Comparison of ENCODE assay signal across 9 cellular contexts in the genomic region with DNA sequence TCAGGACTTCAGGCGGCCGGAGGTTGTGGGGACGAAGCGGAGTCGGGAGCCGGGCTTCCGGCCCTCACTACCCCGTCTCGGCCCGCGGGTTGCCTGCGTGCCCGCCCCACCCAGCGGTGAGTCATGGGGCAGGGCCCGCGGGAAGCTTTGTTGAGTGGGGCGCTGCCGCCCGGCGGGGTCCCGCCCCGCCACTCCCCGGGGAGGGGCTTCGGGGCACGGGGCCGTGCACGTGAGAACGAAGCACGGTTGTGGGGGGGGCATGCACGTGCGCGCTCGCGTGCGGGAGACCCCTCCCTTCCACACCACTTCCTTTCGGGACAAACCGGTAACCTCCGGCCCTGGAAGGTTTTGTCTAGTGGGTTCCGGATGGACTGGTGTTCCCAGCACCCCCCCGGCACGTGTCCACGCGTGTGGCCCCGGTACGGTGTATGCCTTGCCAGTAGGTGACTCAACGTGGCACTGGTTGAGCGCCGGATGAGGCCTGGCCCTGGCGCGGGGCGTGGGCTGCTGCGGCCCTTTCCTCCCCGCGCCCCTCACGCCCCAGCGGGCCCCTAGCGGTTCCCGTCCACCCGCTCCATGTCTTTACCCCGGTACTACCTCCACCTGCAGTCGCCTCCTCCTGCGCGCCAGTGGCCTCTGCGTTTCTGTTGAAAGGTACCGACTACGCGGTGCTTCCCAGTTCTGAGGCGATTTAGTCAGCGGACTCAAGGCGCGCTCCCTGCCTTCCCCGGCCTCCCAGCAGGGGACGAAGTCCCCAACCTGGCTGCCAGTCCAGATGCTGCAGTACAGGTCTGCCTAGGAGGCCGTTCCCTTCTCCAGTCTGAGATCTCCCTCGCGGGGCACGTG. TPM values are rescaled to one million over a fixed set of nuclear protein-coding genes. Genes with fewer than 3 reads are reported as not detected.
DNase-seq lines count a peak whose midpoint lies in the region; ATAC-seq and TF ChIP-seq lines count a peak whose summit lies in the region.
"Had no signal": no experiment of that assay in that cellular context is flagged by ENCODE, and none has a peak within 500 bp of the region (broad histone marks: within the 10 kb centered on the region; RNA-seq: fewer than 3 reads in every experiment).

No MANE protein-coding gene starts in this region.

- peaks cover 4% of the 10 kb centered on the region for H3K27me3 Mint-ChIP-seq in activated B cell treated with CpG ODN at 0.5 μM for 24 hours

- CTCF ChIA-PET in activated B cell treated with CpG ODN at 0.5 μM for 24 hours (lab: Charles Lee), result interaction anchor here (1.0 kb wide), 1 partner anchor 32 kb away, joined by 3 read pairs; no protein-coding TSS in a partner anchor

- TF ChIP-seq EP300 in Ishikawa (IDR thresholded peaks at IDR 0.05; ENCODE audit: borderline replicate concordance), result peak; percentile 60; the same call in 1 of the 2 replicates

- ATAC-seq in GM21529 (IDR thresholded peaks at IDR 0.05; ENCODE audit: unreplicated experiment), result peak; percentile 76
- peak; percentile 88 for ATAC-seq in activated B cell treated with CpG ODN at 0.5 μM for 24 hours (ENCODE audit: low read depth)

- H3K27me3 ChIP-seq in kidney epithelial cell (ENCODE audit: control insufficient read depth, insufficient read depth, low read length), result peaks cover 9% of the 10 kb centered on the region

- H3K27ac ChIP-seq in caudate nucleus (ENCODE audit: low read depth, low read length), result peak overlapping the region; percentile 81

- H3K27ac Mint-ChIP-seq in activated B cell treated with CpG ODN at 0.5 μM for 24 hours, result peak overlapping the region; percentile 86

- no peaks in the 10 kb centered on the region for H3K36me3 Mint-ChIP-seq in activated B cell treated with CpG ODN at 0.5 μM for 24 hours (ENCODE audit: low read depth)

- no peak for TF ChIP-seq CTCF in activated B cell treated with CpG ODN at 0.5 μM for 24 hours (IDR thresholded peaks at IDR 0.05)
- peak; percentile 17 for TF ChIP-seq CTCF in kidney epithelial cell (IDR thresholded peaks at IDR 0.05; ENCODE audit: insufficient read depth, low read length, poor library complexity, severe bottlenecking)

- POLR2A ChIA-PET in activated B cell treated with CpG ODN at 0.5 μM for 24 hours (lab: Charles Lee), result interaction anchor here (0.6 to 1.2 kb wide), 9 partner anchors 32 to 1551 kb away, joined by 3 to 23 read pairs (median 3); a partner anchor contains a TSS

- no peak for TF ChIP-seq RAD21 in Ishikawa (IDR thresholded peaks at IDR 0.05; ENCODE audit: low read depth)

- no peaks in the 10 kb centered on the region for H3K36me3 ChIP-seq in kidney epithelial cell (ENCODE audit: control insufficient read depth, insufficient read depth, low read length)

- peaks cover 27% of the 10 kb centered on the region for H3K4me1 Mint-ChIP-seq in activated B cell treated with CpG ODN at 0.5 μM for 24 hours

- H3K9me3 Mint-ChIP-seq in activated B cell treated with CpG ODN at 0.5 μM for 24 hours, result no peaks in the 10 kb centered on the region

- H3K4me3 ChIP-seq in kidney epithelial cell (ENCODE audit: low read depth, low read length), result peak overlapping the region; percentile 49

- in situ Hi-C loops in KBM-7 (cut with MboI; ENCODE audit: low pct_unique_long_range_greater_than_20kb, low sequenced_read_pairs), result no loop called here

- peak; percentile 91 for DNase-seq in EL
- DNase-seq in activated B cell treated with CpG ODN at 0.5 μM for 24 hours, result peak; percentile 91
- DNase-seq in caudate nucleus (lab: John Stamatoyannopoulos, UW), result peak in 21 of 61 donors; percentile 23 to 89 (median 55)
- peak; percentile 35 for DNase-seq in kidney epithelial cell (ENCODE audit: low read depth)
- peak; percentile 83 to 87 for DNase-seq in stimulated activated CD4-positive, alpha-beta T cell treated with anti-CD3 and anti-CD28 coated beads, Interleukin-1b, Interleukin-23, amount 100 ng/mL, for 4 hours (ENCODE audit: low read depth in 2 of 2)
- DNase-seq in KBM-7, result no peak

- intact Hi-C loops in activated B cell treated with CpG ODN at 0.5 μM for 24 hours (cut with micrococcal nuclease), result loop anchor here (1.0 to 5.0 kb wide), 5 partner anchors 124 to 1416 kb away; a partner anchor contains a TSS

- H3K4me3 Mint-ChIP-seq in activated B cell treated with CpG ODN at 0.5 μM for 24 hours, result peak overlapping the region; percentile 87

TF ChIP-seq in Ishikawa, 13 proteins besides CTCF, POLR2A, EP300 and RAD21:
- TF ChIP-seq TEAD4 (IDR thresholded peaks at IDR 0.05) (peak; percentile 52; the same call in 1 of the 2 replicates), NFIC (IDR thresholded peaks at IDR 0.05) (no peak), CREB1 (IDR thresholded peaks at IDR 0.05; ENCODE audit: low read depth) (no peak), TAF1 (IDR thresholded peaks at IDR 0.05; ENCODE audit: low read depth) (peak; percentile 82), ZBTB7A (IDR thresholded peaks at IDR 0.05; ENCODE audit: low read depth) (peak; percentile 97), EGR1 (IDR thresholded peaks at IDR 0.05) (0 out of 2 replicates have a peak, but pooled peaks have one; percentile 9), FOXM1 (IDR thresholded peaks at IDR 0.05; ENCODE audit: borderline replicate concordance, low read depth) (peak; percentile 63), TCF12 (IDR thresholded peaks at IDR 0.05; ENCODE audit: low read depth) (peak; percentile 75), CEBPB (IDR thresholded peaks at IDR 0.05) (no peak), YY1 (IDR thresholded peaks at IDR 0.05; ENCODE audit: low read depth) (peak; percentile 11; the same call in 1 of the 2 replicates)
- TF ChIP-seq, protein P1, sequence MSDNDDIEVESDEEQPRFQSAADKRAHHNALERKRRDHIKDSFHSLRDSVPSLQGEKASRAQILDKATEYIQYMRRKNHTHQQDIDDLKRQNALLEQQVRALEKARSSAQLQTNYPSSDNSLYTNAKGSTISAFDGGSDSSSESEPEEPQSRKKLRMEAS (IDR thresholded peaks at IDR 0.05), result peak; percentile 99
- TF ChIP-seq, protein P2, sequence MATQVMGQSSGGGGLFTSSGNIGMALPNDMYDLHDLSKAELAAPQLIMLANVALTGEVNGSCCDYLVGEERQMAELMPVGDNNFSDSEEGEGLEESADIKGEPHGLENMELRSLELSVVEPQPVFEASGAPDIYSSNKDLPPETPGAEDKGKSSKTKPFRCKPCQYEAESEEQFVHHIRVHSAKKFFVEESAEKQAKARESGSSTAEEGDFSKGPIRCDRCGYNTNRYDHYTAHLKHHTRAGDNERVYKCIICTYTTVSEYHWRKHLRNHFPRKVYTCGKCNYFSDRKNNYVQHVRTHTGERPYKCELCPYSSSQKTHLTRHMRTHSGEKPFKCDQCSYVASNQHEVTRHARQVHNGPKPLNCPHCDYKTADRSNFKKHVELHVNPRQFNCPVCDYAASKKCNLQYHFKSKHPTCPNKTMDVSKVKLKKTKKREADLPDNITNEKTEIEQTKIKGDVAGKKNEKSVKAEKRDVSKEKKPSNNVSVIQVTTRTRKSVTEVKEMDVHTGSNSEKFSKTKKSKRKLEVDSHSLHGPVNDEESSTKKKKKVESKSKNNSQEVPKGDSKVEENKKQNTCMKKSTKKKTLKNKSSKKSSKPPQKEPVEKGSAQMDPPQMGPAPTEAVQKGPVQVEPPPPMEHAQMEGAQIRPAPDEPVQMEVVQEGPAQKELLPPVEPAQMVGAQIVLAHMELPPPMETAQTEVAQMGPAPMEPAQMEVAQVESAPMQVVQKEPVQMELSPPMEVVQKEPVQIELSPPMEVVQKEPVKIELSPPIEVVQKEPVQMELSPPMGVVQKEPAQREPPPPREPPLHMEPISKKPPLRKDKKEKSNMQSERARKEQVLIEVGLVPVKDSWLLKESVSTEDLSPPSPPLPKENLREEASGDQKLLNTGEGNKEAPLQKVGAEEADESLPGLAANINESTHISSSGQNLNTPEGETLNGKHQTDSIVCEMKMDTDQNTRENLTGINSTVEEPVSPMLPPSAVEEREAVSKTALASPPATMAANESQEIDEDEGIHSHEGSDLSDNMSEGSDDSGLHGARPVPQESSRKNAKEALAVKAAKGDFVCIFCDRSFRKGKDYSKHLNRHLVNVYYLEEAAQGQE (IDR thresholded peaks at IDR 0.05; ENCODE audit: low read depth), result no peak
- TF ChIP-seq, protein P3, sequence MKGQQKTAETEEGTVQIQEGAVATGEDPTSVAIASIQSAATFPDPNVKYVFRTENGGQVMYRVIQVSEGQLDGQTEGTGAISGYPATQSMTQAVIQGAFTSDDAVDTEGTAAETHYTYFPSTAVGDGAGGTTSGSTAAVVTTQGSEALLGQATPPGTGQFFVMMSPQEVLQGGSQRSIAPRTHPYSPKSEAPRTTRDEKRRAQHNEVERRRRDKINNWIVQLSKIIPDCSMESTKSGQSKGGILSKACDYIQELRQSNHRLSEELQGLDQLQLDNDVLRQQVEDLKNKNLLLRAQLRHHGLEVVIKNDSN (IDR thresholded peaks at IDR 0.05), result peak; percentile 74

RNA-seq across cellular contexts. Expression of a gene that starts 3.1 kb away (rescaled TPM):
- total RNA-seq in activated B cell treated with CpG ODN at 0.5 μM for 24 hours (7.9 and 9.5 TPM in 2 replicates), kidney epithelial cell (0.41 TPM in 1 of 2 replicates, not detected in the other)

RNA-seq across cellular contexts. Expression of a gene that starts 13.0 kb away (rescaled TPM):
- not detected in 2 replicates for total RNA-seq in activated B cell treated with CpG ODN at 0.5 μM for 24 hours
- 0.21 TPM in 1 of 2 replicates, not detected in the other for total RNA-seq in kidney epithelial cell

RNA-seq across cellular contexts. Expression of a gene that starts 14.0 kb away (rescaled TPM):
- total RNA-seq in activated B cell treated with CpG ODN at 0.5 μM for 24 hours (0.27 and 0.29 TPM in 2 replicates), kidney epithelial cell (0.08 and 0.14 TPM in 2 replicates)

RNA-seq across cellular contexts. Expression of a gene that starts 48.7 kb away (rescaled TPM):
- total RNA-seq in activated B cell treated with CpG ODN at 0.5 μM for 24 hours, result not detected in 2 replicates
- not detected in 2 replicates for total RNA-seq in kidney epithelial cell
- total RNA-seq: subcutaneous adipose tissue had no signal
